Comparison of ENCODE assay signal across 8 cellular contexts in genomic region chr15:88701561-88702095, GRCh38.
DNase-seq lines count a peak whose midpoint lies in the region; ATAC-seq and TF ChIP-seq lines count a peak whose summit lies in the region.

No MANE protein-coding gene starts in this region.

- DNase-seq in DND-41: peak; percentile 35
- no peak for DNase-seq in epithelial cell of proximal tubule (ENCODE audit: low read depth)
- DNase-seq in esophagus muscularis mucosa (ENCODE audit: extremely low spot score): no peak
- no peak for DNase-seq in heart right ventricle
- DNase-seq in AG08395 (ENCODE audit: low spot score): no peak

- H3K27me3 ChIP-seq in DND-41 (ENCODE audit: insufficient read depth, low read length, poor library complexity): no peaks in the 10 kb centered on the region
- H3K27me3 ChIP-seq in OCI-LY1 (ENCODE audit: insufficient read depth, low read length): peaks cover 11% of the 10 kb centered on the region; the same call in 1 of the 2 replicates
- H3K27me3 ChIP-seq in esophagus muscularis mucosa: no peaks in the 10 kb centered on the region
- H3K27me3 ChIP-seq in heart right ventricle: peaks cover 0 to 27% (median 17%) of the 10 kb centered on the region in 7 donors

- H3K27ac ChIP-seq in DND-41 (ENCODE audit: low read length) (no peak overlapping the region), OCI-LY1 (ENCODE audit: low read depth, low read length, poor library complexity, severe bottlenecking) (no peak overlapping the region), esophagus muscularis mucosa (replicated peaks in 1 of 4) (no peak overlapping the region), heart right ventricle (no peak overlapping the region)

- H4K20me1 ChIP-seq in DND-41 (ENCODE audit: insufficient read depth, low read length): no peaks in the 10 kb centered on the region
- no peaks in the 10 kb centered on the region for H4K20me1 ChIP-seq in OCI-LY1 (ENCODE audit: insufficient read depth, low read length)

- TF ChIP-seq EP300 in esophagus muscularis mucosa (IDR thresholded peaks at IDR 0.05): no peak

- H3K9me3 ChIP-seq in DND-41 (ENCODE audit: insufficient read depth, low read length, severe bottlenecking) (no peaks in the 10 kb centered on the region), OCI-LY1 (ENCODE audit: low read length) (no peaks in the 10 kb centered on the region), esophagus muscularis mucosa (no peaks in the 10 kb centered on the region), heart right ventricle (no peaks in the 10 kb centered on the region)

- TF ChIP-seq CTCF in DND-41 (IDR thresholded peaks at IDR 0.05; ENCODE audit: borderline replicate concordance, extremely low read depth, low read length, poor library complexity, severe bottlenecking): peak; percentile 64
- peak; percentile 80 for TF ChIP-seq CTCF in OCI-LY1 (IDR thresholded peaks at IDR 0.05; ENCODE audit: low read length)
- TF ChIP-seq CTCF in epithelial cell of proximal tubule (conservative IDR thresholded peaks at IDR 0.05; ENCODE audit: low read depth, low read length): peak; percentile 16
- TF ChIP-seq CTCF in esophagus muscularis mucosa (IDR thresholded peaks at IDR 0.05): no peak
- TF ChIP-seq CTCF in heart right ventricle (IDR thresholded peaks at IDR 0.05): peak in 2 of 9 donors; percentile 10 to 16

- peak; percentile 68; the same call in 2 of the 3 replicates for ATAC-seq in DND-41 (ENCODE audit: insufficient read depth, low read depth)
- ATAC-seq in GM19035 (IDR thresholded peaks at IDR 0.05; ENCODE audit: unreplicated experiment): peak; percentile 68
- no peak for ATAC-seq in heart right ventricle
- no peak for ATAC-seq in HG02571 (IDR thresholded peaks at IDR 0.05; ENCODE audit: unreplicated experiment)

- intact Hi-C loops in esophagus muscularis mucosa (cut with DNase I) (no loop called here), heart right ventricle (cut with DNase I) (no loop called here)

- no peaks in the 10 kb centered on the region for H3K4me1 ChIP-seq in DND-41 (ENCODE audit: insufficient read depth, low read length)
- no peaks in the 10 kb centered on the region for H3K4me1 ChIP-seq in OCI-LY1 (ENCODE audit: insufficient read depth, low read length, severe bottlenecking)
- peaks cover 7 to 15% (median 11%) of the 10 kb centered on the region in 4 donors for H3K4me1 ChIP-seq in esophagus muscularis mucosa
- peaks cover 0 to 11% (median 5%) of the 10 kb centered on the region in 9 donors for H3K4me1 ChIP-seq in heart right ventricle

- no peaks in the 10 kb centered on the region for H3K79me2 ChIP-seq in DND-41 (ENCODE audit: insufficient read depth, low read length)
- H3K79me2 ChIP-seq in OCI-LY1 (ENCODE audit: insufficient read depth, low read length): no peaks in the 10 kb centered on the region

- H3F3A ChIP-seq in OCI-LY1 (ENCODE audit: insufficient read depth, low read length): no peaks in the 10 kb centered on the region

- no peak for TF ChIP-seq POLR2A in esophagus muscularis mucosa (IDR thresholded peaks at IDR 0.05; ENCODE audit: low read depth)

- no peaks in the 10 kb centered on the region for H3K9me2 ChIP-seq in OCI-LY1 (ENCODE audit: low read depth, low read length)

- H3K36me3 ChIP-seq in DND-41 (ENCODE audit: insufficient read depth, low read length): no peaks in the 10 kb centered on the region
- no peaks in the 10 kb centered on the region for H3K36me3 ChIP-seq in OCI-LY1 (ENCODE audit: insufficient read depth, low read length)
- H3K36me3 ChIP-seq in esophagus muscularis mucosa: no peaks in the 10 kb centered on the region
- no peaks in the 10 kb centered on the region for H3K36me3 ChIP-seq in heart right ventricle

- H3K4me3 ChIP-seq in DND-41 (ENCODE audit: low read depth in 1 of 2, low read length in 2 of 2) (no peak overlapping the region), OCI-LY1 (ENCODE audit: low read depth, low read length, poor library complexity, severe bottlenecking) (no peak overlapping the region), epithelial cell of proximal tubule (ENCODE audit: low read depth, low read length) (no peak overlapping the region), esophagus muscularis mucosa (no peak overlapping the region), heart right ventricle (no peak overlapping the region)

- H2AFZ ChIP-seq in DND-41 (ENCODE audit: low read depth, low read length) (no peak overlapping the region), OCI-LY1 (ENCODE audit: low read length) (no peak overlapping the region)

- WGBS in esophagus muscularis mucosa: 93% methylated on average over 2 of the region's 2 CpGs
- 72 to 88% methylated on average over 2 of the region's 2 CpGs for WGBS in heart right ventricle, 2 donors

- H3K9ac ChIP-seq in DND-41 (ENCODE audit: low read depth, low read length) (no peak overlapping the region), OCI-LY1 (ENCODE audit: low read length) (no peak overlapping the region)

- H3K4me2 ChIP-seq in DND-41 (ENCODE audit: insufficient read depth, low read length) (no peak overlapping the region), OCI-LY1 (ENCODE audit: low read length) (no peak overlapping the region)

Comparison
In these comparisons a context has a peak if more than half of its experiments do, and no peak if none do; other contexts are left out.
1. ATAC-seq: peak in DND-41 (single experiment) and GM19035 (single experiment); none in heart right ventricle (0 of 8) and HG02571 (single experiment).
2. CTCF ChIP-seq: peak in DND-41 (single experiment), OCI-LY1 (single experiment) and epithelial cell of proximal tubule (single experiment); none in esophagus muscularis mucosa (0 of 3).